ENCODE assay signal across 8 cellular contexts in genomic region chrX:20265726-20266681, GRCh38. TPM values are rescaled to one million over a fixed set of nuclear protein-coding genes. Genes with fewer than 3 reads are reported as not detected.
A peak's percentile ranks its signal among the peaks of the same experiment; 100 is the strongest.
DNase-seq lines count a peak whose midpoint lies in the region; ATAC-seq, FAIRE-seq and TF ChIP-seq lines count a peak whose summit lies in the region.

No MANE protein-coding gene starts in this region.

- CTCF ChIA-PET in mammary epithelial cell (lab: Charles Lee; ENCODE audit: low non-redundant PET): no interaction called here

- H3K9ac ChIP-seq in mammary epithelial cell (ENCODE audit: insufficient read depth, low read length) (peak overlapping the region; percentile 94), keratinocyte (ENCODE audit: control insufficient read depth, extremely low read depth, insufficient read depth, low read length) (peak overlapping the region; percentile 82)

- peak; percentile 24 for DNase-seq in 8988T
- peak; percentile 15 for DNase-seq in T-helper 2 cell treated with Interferon-gamma antibody and Interleukin-4, amounts not matched to agents 5 μg/mL and 100 μg/mL, for 36 hours (ENCODE audit: low spot score)
- DNase-seq in mammary epithelial cell: peak; percentile 16
- no peak for DNase-seq in keratinocyte (ENCODE audit: low read depth, low spot score)
- peak; percentile 17 for DNase-seq in stimulated activated CD8-positive, alpha-beta memory T cell treated with anti-CD3 and anti-CD28 coated beads, Interleukin-12 subunit alpha, Interleukin-12 subunit beta, amount 100 ng/mL, for 4 hours (ENCODE audit: low read depth)

- no peaks in the 10 kb centered on the region for H3K36me3 ChIP-seq in mammary epithelial cell (ENCODE audit: insufficient read depth, low read length)
- no peaks in the 10 kb centered on the region for H3K36me3 ChIP-seq in keratinocyte (ENCODE audit: control insufficient read depth in 2 of 2, extremely low read depth in 1 of 2, insufficient read depth in 2 of 2, low read length in 2 of 2)

- H3K9me3 ChIP-seq in mammary epithelial cell (replicated peaks; ENCODE audit: insufficient read depth, low read length) (no peaks in the 10 kb centered on the region), keratinocyte (ENCODE audit: control insufficient read depth, low read depth, low read length) (no peaks in the 10 kb centered on the region)

- H3K4me2 ChIP-seq in mammary epithelial cell (ENCODE audit: insufficient read depth, low read depth, low read length): peak overlapping the region; percentile 68
- peak overlapping the region; percentile 62 for H3K4me2 ChIP-seq in keratinocyte (ENCODE audit: control insufficient read depth, extremely low read depth, insufficient read depth, low read depth, low read length)

- BruUV-seq in mammary epithelial cell (replicated peaks; lab: Mats Ljungman, UMichigan): TSS peak; percentile 94

- ATAC-seq in GM18505 (IDR thresholded peaks at IDR 0.05; ENCODE audit: unreplicated experiment): peak; percentile 11
- ATAC-seq in HG03135 (IDR thresholded peaks at IDR 0.05; ENCODE audit: unreplicated experiment): peak; percentile 22
- ATAC-seq in HG03469 (IDR thresholded peaks at IDR 0.05; ENCODE audit: unreplicated experiment): no peak

- dilution Hi-C loops in mammary epithelial cell (cut with HindIII; ENCODE audit: low sequenced_read_pairs): no loop called here
- dilution Hi-C loops in keratinocyte (cut with MboI; ENCODE audit: extremely low pct_ligation_motif_present, low sequenced_read_pairs): no loop called here

- no peak for TF ChIP-seq CTCF in mammary epithelial cell (conservative IDR thresholded peaks at IDR 0.05 in 1 of 2, IDR thresholded peaks at IDR 0.05 in 1 of 2; ENCODE audit: extremely low read depth in 1 of 2, insufficient read depth in 1 of 2, low read depth in 1 of 2, low read length in 2 of 2)
- TF ChIP-seq CTCF in keratinocyte (optimal IDR thresholded peaks at IDR 0.05 in 1 of 3, IDR thresholded peaks at IDR 0.05 in 1 of 3, conservative IDR thresholded peaks at IDR 0.05 in 1 of 3; ENCODE audit: extremely low read depth in 1 of 3, insufficient read depth in 2 of 3, low read length in 3 of 3): no peak

- no peaks in the 10 kb centered on the region for H3K9me1 ChIP-seq in keratinocyte (ENCODE audit: control insufficient read depth, extremely low read depth, insufficient read depth, low read length)

- H3K27ac ChIP-seq in mammary epithelial cell (ENCODE audit: insufficient read depth, low read depth, low read length) (peak overlapping the region; percentile 91), keratinocyte (ENCODE audit: control insufficient read depth, insufficient read depth, low read length) (peak overlapping the region; percentile 84)

- peaks cover 24% of the 10 kb centered on the region for H3K4me1 Mint-ChIP-seq in T-helper 2 cell treated with Interferon-gamma antibody and Interleukin-4, amounts not matched to agents 5 μg/mL and 100 μg/mL, for 36 hours (ENCODE audit: low read depth)

- H3K36me3 Mint-ChIP-seq in T-helper 2 cell treated with Interferon-gamma antibody and Interleukin-4, amounts not matched to agents 5 μg/mL and 100 μg/mL, for 36 hours (ENCODE audit: low read depth): peaks cover 8% of the 10 kb centered on the region

- intact Hi-C loops in mammary epithelial cell (cut with micrococcal nuclease): loop anchor here (5.0 kb wide), 1 partner anchor 111 kb away; no protein-coding TSS in a partner anchor

- H3K27ac Mint-ChIP-seq in T-helper 2 cell treated with Interferon-gamma antibody and Interleukin-4, amounts not matched to agents 5 μg/mL and 100 μg/mL, for 36 hours: peak overlapping the region; percentile 96

- H3K27me3 ChIP-seq in mammary epithelial cell (ENCODE audit: insufficient read depth, low read length) (no peaks in the 10 kb centered on the region), keratinocyte (ENCODE audit: control insufficient read depth, extremely low read depth, insufficient read depth, low read length) (no peaks in the 10 kb centered on the region)

- peak overlapping the region; percentile 96 for H3K4me3 Mint-ChIP-seq in T-helper 2 cell treated with Interferon-gamma antibody and Interleukin-4, amounts not matched to agents 5 μg/mL and 100 μg/mL, for 36 hours

- H2AFZ ChIP-seq in mammary epithelial cell (ENCODE audit: low read depth, low read length) (peak overlapping the region; percentile 63), keratinocyte (ENCODE audit: control insufficient read depth, low read length) (peak overlapping the region; percentile 15)

- H3K27me3 Mint-ChIP-seq in T-helper 2 cell treated with Interferon-gamma antibody and Interleukin-4, amounts not matched to agents 5 μg/mL and 100 μg/mL, for 36 hours (ENCODE audit: low read depth): peaks cover 9% of the 10 kb centered on the region

- H3K4me1 ChIP-seq in mammary epithelial cell (ENCODE audit: insufficient read depth, low read length): peaks cover 7% of the 10 kb centered on the region
- peaks cover 5% of the 10 kb centered on the region for H3K4me1 ChIP-seq in keratinocyte (ENCODE audit: control insufficient read depth, extremely low read depth, insufficient read depth, low read length)

- TF ChIP-seq POLR2A in GM18505 (IDR thresholded peaks at IDR 0.05; ENCODE audit: borderline replicate concordance, extremely low read depth, insufficient read depth, insufficient read length): no peak

- H3K79me2 ChIP-seq in mammary epithelial cell (ENCODE audit: insufficient read depth, low read length) (peaks cover 50% of the 10 kb centered on the region), keratinocyte (ENCODE audit: control insufficient read depth, insufficient read depth, low read length) (peaks cover 42% of the 10 kb centered on the region)

- in situ Hi-C loops in mammary epithelial cell (cut with MboI; ENCODE audit: low sequenced_read_pairs in 2 of 2): loop anchor here in 1 of 2 donors (10.0 kb wide), 1 partner anchor 169 kb away; no protein-coding TSS in a partner anchor

- 44% methylated on average over 24 of the region's 75 CpGs for WGBS in mammary epithelial cell (ENCODE audit: low coverage, missing lambda C conversion rate)

- H4K20me1 ChIP-seq in mammary epithelial cell (ENCODE audit: insufficient read depth, low read length): no peaks in the 10 kb centered on the region
- no peaks in the 10 kb centered on the region for H4K20me1 ChIP-seq in keratinocyte (ENCODE audit: control insufficient read depth, extremely low read depth, insufficient read depth, low read length)

- FAIRE-seq in keratinocyte (lab: Jason Lieb, UNC): no peak

- H3K9me3 Mint-ChIP-seq in T-helper 2 cell treated with Interferon-gamma antibody and Interleukin-4, amounts not matched to agents 5 μg/mL and 100 μg/mL, for 36 hours: no peaks in the 10 kb centered on the region

- H3K4me3 ChIP-seq in mammary epithelial cell (replicated peaks in 1 of 3; ENCODE audit: insufficient read depth in 1 of 3, low read depth in 2 of 3, low read length in 3 of 3) (peak overlapping the region; percentile 51 to 74 (median 58)), keratinocyte (ENCODE audit: control insufficient read depth in 2 of 3, extremely low read depth in 1 of 3, insufficient read depth in 2 of 3, low read depth in 1 of 3, low read length in 3 of 3) (peak overlapping the region; percentile 59 to 78 (median 69))

RNA-seq across cellular contexts. Expression of gene RPS6KA3, which starts 0.7 kb away (rescaled TPM):
- total RNA-seq in mammary epithelial cell: 10 to 100 TPM; 34.4 to 37.0 TPM
- polyA plus RNA-seq in mammary epithelial cell: 22.2 TPM
- polyA minus RNA-seq in mammary epithelial cell: 16.9 TPM
- polyA plus RNA-seq in keratinocyte: 25.0 to 32.1 TPM (median 25.0 TPM) in 3 replicates
- 8.6 TPM for polyA plus RNA-seq in keratinocyte (2011; ENCODE audit: low read depth)
- polyA plus RNA-seq in keratinocyte (2011; cell fraction: cytosol; rRNA removed): 16.3 and 32.7 TPM in 2 replicates
- 25.5 and 29.3 TPM in 2 replicates for polyA plus RNA-seq in keratinocyte (2011; cell fraction: nucleus; rRNA removed)
- 16.6 and 21.1 TPM in 2 replicates for polyA plus RNA-seq in keratinocyte (2012; ENCODE audit: low replicate concordance)
- 7.1 to 42.9 TPM (median 36.1 TPM) in 3 replicates for polyA minus RNA-seq in keratinocyte
- 23.2 TPM for polyA minus RNA-seq in keratinocyte (2011; cell fraction: cytosol; rRNA and poly(A)+ RNA removed)
- polyA minus RNA-seq in keratinocyte (2011; cell fraction: nucleus; rRNA and poly(A)+ RNA removed): 15.3 and 35.7 TPM in 2 replicates
